Comparison of ENCODE assay signal across 1 cellular context in genomic region chr10:30431435-30431911, GRCh38.
TF ChIP-seq lines count a peak whose summit lies in the region.

No MANE protein-coding gene starts in this region.

TF ChIP-seq in HEK293, 187 proteins besides CTCF, POLR2A, EP300 and RAD21 (continued from another document and continues in another):
- TF ChIP-seq INSM2 (tag by site-specific recombination; IDR thresholded peaks at IDR 0.05) (no peak), ZNF16 (tag by site-specific recombination; IDR thresholded peaks at IDR 0.05; ENCODE audit: low read depth) (no peak), ZBTB1 (tag by site-specific recombination; IDR thresholded peaks at IDR 0.05) (no peak), KLF1 (tag by site-specific recombination; IDR thresholded peaks at IDR 0.05) (peak; percentile 94), ZNF548 (tag by site-specific recombination; IDR thresholded peaks at IDR 0.05) (no peak), ZNF677 (tag by site-specific recombination; IDR thresholded peaks at IDR 0.05) (no peak), ZSCAN4 (tag by site-specific recombination; IDR thresholded peaks at IDR 0.05) (no peak), ATF2 (tag by site-specific recombination; IDR thresholded peaks at IDR 0.05; ENCODE audit: low read depth) (no peak), REST (tag by site-specific recombination; IDR thresholded peaks at IDR 0.05) (no peak), ZNF791 (tag by site-specific recombination; IDR thresholded peaks at IDR 0.05) (no peak), ZNF596 (tag by site-specific recombination; IDR thresholded peaks at IDR 0.05) (no peak), ZNF654 (tag by site-specific recombination; IDR thresholded peaks at IDR 0.05; ENCODE audit: low read depth) (no peak), GLIS2 (tag by site-specific recombination; IDR thresholded peaks at IDR 0.05) (no peak), ZNF561 (tag by site-specific recombination; IDR thresholded peaks at IDR 0.05; ENCODE audit: borderline replicate concordance) (no peak), ZNF239 (tag by site-specific recombination; IDR thresholded peaks at IDR 0.05) (no peak), ZNF488 (tag by site-specific recombination; IDR thresholded peaks at IDR 0.05) (no peak), ZNF266 (tag by site-specific recombination; IDR thresholded peaks at IDR 0.05; ENCODE audit: low read depth) (no peak), ZNF510 (tag by site-specific recombination; IDR thresholded peaks at IDR 0.05; ENCODE audit: insufficient replicate concordance) (no peak), ZBTB11 (tag by site-specific recombination; conservative IDR thresholded peaks at IDR 0.05; ENCODE audit: low read depth) (no peak), ZSCAN16 (tag by site-specific recombination; IDR thresholded peaks at IDR 0.05) (no peak), TCF7L2 (IDR thresholded peaks at IDR 0.05; ENCODE audit: borderline replicate concordance, low read depth, low read length) (no peak), KLF17 (tag by site-specific recombination; IDR thresholded peaks at IDR 0.05) (peak; percentile 69), ZNF624 (tag by site-specific recombination; IDR thresholded peaks at IDR 0.05) (no peak), ELK4 (IDR thresholded peaks at IDR 0.05; ENCODE audit: borderline replicate concordance, low read depth, low read length) (no peak), KLF16 (tag by site-specific recombination; IDR thresholded peaks at IDR 0.05) (no peak), BCL11A (tag by site-specific recombination; IDR thresholded peaks at IDR 0.05; ENCODE audit: low read depth) (no peak), KLF10 (tag by site-specific recombination; IDR thresholded peaks at IDR 0.05) (no peak), HOXD13 (CRISPR knock-in tag; IDR thresholded peaks at IDR 0.05; ENCODE audit: borderline replicate concordance) (no peak), ZNF626 (tag by site-specific recombination; IDR thresholded peaks at IDR 0.05) (no peak), SP3 (tag by site-specific recombination; IDR thresholded peaks at IDR 0.05) (peak; percentile 28), ZNF580 (tag by site-specific recombination; IDR thresholded peaks at IDR 0.05) (no peak), ZNF335 (tag by site-specific recombination; conservative IDR thresholded peaks at IDR 0.05) (no peak), ZNF692 (tag by site-specific recombination; IDR thresholded peaks at IDR 0.05) (0 out of 2 replicates have a peak, but pooled peaks have one; percentile 18), ZNF660 (tag by site-specific recombination; IDR thresholded peaks at IDR 0.05) (peak; percentile 20; the same call in 1 of the 2 replicates), BCL6B (tag by site-specific recombination; IDR thresholded peaks at IDR 0.05) (no peak), ZEB2 (tag by site-specific recombination; IDR thresholded peaks at IDR 0.05) (0 out of 2 replicates have a peak, but pooled peaks have one; percentile 33), ZNF350 (tag by site-specific recombination; IDR thresholded peaks at IDR 0.05) (no peak), AEBP2 (tag by site-specific recombination; IDR thresholded peaks at IDR 0.05; ENCODE audit: borderline replicate concordance) (no peak), ZNF830 (tag by site-specific recombination; IDR thresholded peaks at IDR 0.05; ENCODE audit: low read depth) (no peak)
